Comparison of ENCODE assay signal across 25 cellular contexts in the genomic region with DNA sequence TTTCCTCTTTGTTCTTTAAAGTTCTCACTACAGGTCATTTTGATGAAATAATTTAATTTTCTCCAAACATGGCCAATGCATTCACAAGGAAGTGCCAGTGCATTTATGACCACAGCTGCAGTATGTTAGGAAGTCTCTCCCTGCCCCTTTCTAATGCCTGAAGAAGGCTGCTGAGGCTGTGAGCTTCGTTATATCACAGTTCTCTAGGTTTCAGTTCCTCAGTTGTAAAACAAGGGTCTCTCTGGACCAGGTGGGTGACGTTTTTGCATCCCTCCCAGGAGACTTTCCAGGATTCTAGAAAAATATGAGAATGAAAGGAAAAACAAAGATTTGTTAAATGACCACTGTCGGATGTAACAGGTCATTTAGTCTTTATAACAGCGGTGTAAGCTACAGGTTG.
DNase-seq lines count a peak whose midpoint lies in the region; ATAC-seq, FAIRE-seq and TF ChIP-seq lines count a peak whose summit lies in the region.
"Had no signal": no experiment of that assay in that cellular context is flagged by ENCODE, and none has a peak within 500 bp of the region (broad histone marks: within the 10 kb centered on the region; RNA-seq: fewer than 3 reads in every experiment).

No MANE protein-coding gene starts in this region.

- no peaks in the 10 kb centered on the region for H4K20me1 ChIP-seq in BLaER1
- no peaks in the 10 kb centered on the region for H4K20me1 ChIP-seq in OCI-LY7 (ENCODE audit: insufficient read depth, low read length)
- no peaks in the 10 kb centered on the region for H4K20me1 ChIP-seq in GM12878 (ENCODE audit: control insufficient read depth, insufficient read depth)

- TF ChIP-seq RAD21 in GM12878 (IDR thresholded peaks at IDR 0.05; ENCODE audit: insufficient read depth, low read depth, low read length): no peak

- no peak overlapping the region for H3K4me3 ChIP-seq in BLaER1
- H3K4me3 ChIP-seq in OCI-LY7 (ENCODE audit: low read depth, low read length, poor library complexity, severe bottlenecking): no peak overlapping the region
- H3K4me3 ChIP-seq in GM12878: no peak overlapping the region

- TF ChIP-seq POLR2A in GM12891 (IDR thresholded peaks at IDR 0.05; ENCODE audit: low read depth, low read length) (no peak), GM12878 (IDR thresholded peaks at IDR 0.05; ENCODE audit: low read depth, low read length) (no peak)

- H3K9me3 ChIP-seq in BLaER1 (no peaks in the 10 kb centered on the region), OCI-LY7 (ENCODE audit: low read length) (no peaks in the 10 kb centered on the region), GM12878 (replicated peaks; ENCODE audit: control insufficient read depth, insufficient read depth, low read length) (no peaks in the 10 kb centered on the region)
- H3K9me3 ChIP-seq: BE2C had no signal

- CTCF ChIA-PET in OCI-LY7 (lab: Charles Lee; ENCODE audit: unreplicated experiment) (interaction anchor here (0.6 kb wide), 1 partner anchor 432 kb away, joined by 3 read pairs; no protein-coding TSS in a partner anchor), GM12878 (lab: Yijun Ruan, JAX) (interaction anchor here (1.4 kb wide), 1 partner anchor 228 kb away, joined by 3 read pairs; no protein-coding TSS in a partner anchor)

- H2AFZ ChIP-seq in OCI-LY7 (ENCODE audit: low read length) (no peak overlapping the region), GM12878 (ENCODE audit: control insufficient read depth, low read depth, low read length) (no peak overlapping the region)

- RAD21 ChIA-PET in GM12878 (lab: Charles Lee; ENCODE audit: unreplicated experiment): interaction anchor here (1.4 kb wide), 1 partner anchor 58 kb away, joined by 3 read pairs; no protein-coding TSS in a partner anchor

- SMC1A ChIA-PET in GM12878 (lab: Charles Lee; ENCODE audit: uncharacterized antibody, unreplicated experiment): no interaction called here

- no peak for TF ChIP-seq EP300 in GM12878 (IDR thresholded peaks at IDR 0.05; ENCODE audit: borderline replicate concordance in 1 of 2, control insufficient read depth in 1 of 2, low read depth in 2 of 2, low read length in 2 of 2)

- ATAC-seq in GM12878: no peak
- no peak for ATAC-seq in GM19397 (IDR thresholded peaks at IDR 0.05; ENCODE audit: unreplicated experiment)

- DNase-seq in GM12891 (ENCODE audit: insufficient read length, low spot score): no peak
- peak; percentile 71 for DNase-seq in OCI-LY7 (ENCODE audit: low spot score)
- no peak for DNase-seq in GM12878 (ENCODE audit: low read depth, low spot score)
- DNase-seq in NCI-H1436 treated with DMSO at 0.1 percent for 48 hours (lab: John Stamatoyannopoulos, UW): no peak
- DNase-seq in HCEC 1CT: no peak
- DNase-seq: ACHN; BE2C; C1 segment of cervical spinal cord; CD4-positive, alpha-beta memory T cell; CD4-positive, CD25-positive, alpha-beta regulatory T cell; CD8-positive, alpha-beta memory T cell; COR-L47; DMS 273 treated with DMSO at 0.1 percent for 48 hours; DMS153; DMS53; DMS79; DND-41; EL; GDM1 had no signal

- H3K9me2 ChIP-seq in OCI-LY7 (ENCODE audit: insufficient read depth, low read length): no peaks in the 10 kb centered on the region

- in situ Hi-C loops in GM12878 (cut with MboI): no loop called here

- H3K27me3 ChIP-seq in BLaER1 (no peaks in the 10 kb centered on the region), GM12878 (replicated peaks in 1 of 2; ENCODE audit: control insufficient read depth in 2 of 2, insufficient read depth in 2 of 2, low read length in 1 of 2) (no peaks in the 10 kb centered on the region)
- H3K27me3 ChIP-seq: BE2C had no signal

- H3K4me1 ChIP-seq in BLaER1: peaks cover 14% of the 10 kb centered on the region
- peaks cover 16% of the 10 kb centered on the region for H3K4me1 ChIP-seq in OCI-LY7 (ENCODE audit: insufficient read depth, low read length, poor library complexity, severe bottlenecking)
- H3K4me1 ChIP-seq in GM12878 (ENCODE audit: control insufficient read depth, insufficient read depth, low read length): no peaks in the 10 kb centered on the region
- H3K4me1 ChIP-seq: BE2C had no signal

- BruUV-seq in OCI-LY7 (replicated peaks; lab: Mats Ljungman, UMichigan) (no TSS peak), GM12878 (replicated peaks; lab: Mats Ljungman, UMichigan) (no TSS peak)

- FAIRE-seq in GM12891 (lab: Jason Lieb, UNC) (no peak), GM12878 (lab: Jason Lieb, UNC) (no peak)
- FAIRE-seq: A204.1, GM12892, GM18507 had no signal

- TF ChIP-seq CTCF in OCI-LY7 (conservative IDR thresholded peaks at IDR 0.05; ENCODE audit: low read length) (no peak), GM12878 (IDR thresholded peaks at IDR 0.05 in 2 of 3, conservative IDR thresholded peaks at IDR 0.05 in 1 of 3; ENCODE audit: control insufficient read depth in 2 of 3, extremely low read depth in 1 of 3, insufficient read depth in 1 of 3, low read depth in 3 of 3, low read length in 3 of 3) (no peak)

- WGBS in GM12878 (ENCODE audit: insufficient coverage, insufficient replicate concordance, low lambda C conversion rate, missing lambda C conversion rate): 44% methylated on average over 4 of the region's 4 CpGs

- H3K27ac ChIP-seq in BLaER1 (no peak overlapping the region), OCI-LY7 (ENCODE audit: low read depth, low read length, poor library complexity, severe bottlenecking) (no peak overlapping the region), GM12878 (ENCODE audit: control insufficient read depth, insufficient read depth) (no peak overlapping the region)
- H3K27ac ChIP-seq: 22Rv1 had no signal

- peak overlapping the region; percentile 38; the same call in 1 of the 2 replicates for H3K4me2 ChIP-seq in BLaER1
- H3K4me2 ChIP-seq in OCI-LY7 (ENCODE audit: low read length): peak overlapping the region; percentile 26; the same call in 1 of the 2 replicates
- H3K4me2 ChIP-seq in GM12878 (ENCODE audit: control insufficient read depth, insufficient read depth): no peak overlapping the region

- H3K9ac ChIP-seq in BLaER1: no peak overlapping the region
- H3K9ac ChIP-seq in GM12878 (ENCODE audit: control insufficient read depth, insufficient read depth, low read length): no peak overlapping the region

- intact Hi-C loops in OCI-LY7 (cut with micrococcal nuclease; ENCODE audit: unreplicated experiment): loop anchor here (2.0 kb wide), 1 partner anchor 446 kb away; no protein-coding TSS in a partner anchor
- intact Hi-C loops in GM12878 (cut with micrococcal nuclease; ENCODE audit: unreplicated experiment): no loop called here

- no peaks in the 10 kb centered on the region for H3K79me2 ChIP-seq in OCI-LY7 (ENCODE audit: insufficient read depth, low read depth, low read length)
- no peaks in the 10 kb centered on the region for H3K79me2 ChIP-seq in GM12878 (ENCODE audit: control insufficient read depth, insufficient read depth, low read length)

- H3K36me3 ChIP-seq in BLaER1: peaks cover 14% of the 10 kb centered on the region; the same call in 1 of the 2 replicates
- no peaks in the 10 kb centered on the region for H3K36me3 ChIP-seq in OCI-LY7 (ENCODE audit: insufficient read depth, low read length)
- H3K36me3 ChIP-seq in GM12878 (ENCODE audit: control insufficient read depth in 2 of 2, insufficient read depth in 2 of 2, low read length in 1 of 2): no peaks in the 10 kb centered on the region; a peak in 1 of 4 replicates
- H3K36me3 ChIP-seq: BE2C had no signal

- POLR2A ChIA-PET in OCI-LY7 (lab: Charles Lee): no interaction called here
- POLR2A ChIA-PET in GM12878 (lab: Charles Lee): no interaction called here

TF ChIP-seq in GM12891, 5 proteins besides CTCF, POLR2A, EP300 and RAD21:
- TF ChIP-seq PAX5 (IDR thresholded peaks at IDR 0.05; ENCODE audit: insufficient read depth, low read length, severe bottlenecking) (no peak), SPI1 (IDR thresholded peaks at IDR 0.05; ENCODE audit: low read depth, low read length) (peak; percentile 93), TAF1 (IDR thresholded peaks at IDR 0.05; ENCODE audit: low read depth, low read length) (no peak), POU2F2 (IDR thresholded peaks at IDR 0.05; ENCODE audit: low read depth, low read length) (no peak), POLR2AphosphoS5 (IDR thresholded peaks at IDR 0.05; ENCODE audit: low read depth, low read length) (no peak)

TF ChIP-seq in GM12878, 131 proteins besides CTCF, POLR2A, EP300 and RAD21:
- TF ChIP-seq SPI1 (IDR thresholded peaks at IDR 0.05; ENCODE audit: borderline replicate concordance, insufficient read depth, low read depth, low read length) (peak; percentile 83), IKZF1 (conservative IDR thresholded peaks at IDR 0.05) (0 out of 2 replicates have a peak, but pooled peaks have one; percentile 14), ZBED1 (IDR thresholded peaks at IDR 0.05; ENCODE audit: borderline replicate concordance) (no peak)
